In the genomic region with DNA sequence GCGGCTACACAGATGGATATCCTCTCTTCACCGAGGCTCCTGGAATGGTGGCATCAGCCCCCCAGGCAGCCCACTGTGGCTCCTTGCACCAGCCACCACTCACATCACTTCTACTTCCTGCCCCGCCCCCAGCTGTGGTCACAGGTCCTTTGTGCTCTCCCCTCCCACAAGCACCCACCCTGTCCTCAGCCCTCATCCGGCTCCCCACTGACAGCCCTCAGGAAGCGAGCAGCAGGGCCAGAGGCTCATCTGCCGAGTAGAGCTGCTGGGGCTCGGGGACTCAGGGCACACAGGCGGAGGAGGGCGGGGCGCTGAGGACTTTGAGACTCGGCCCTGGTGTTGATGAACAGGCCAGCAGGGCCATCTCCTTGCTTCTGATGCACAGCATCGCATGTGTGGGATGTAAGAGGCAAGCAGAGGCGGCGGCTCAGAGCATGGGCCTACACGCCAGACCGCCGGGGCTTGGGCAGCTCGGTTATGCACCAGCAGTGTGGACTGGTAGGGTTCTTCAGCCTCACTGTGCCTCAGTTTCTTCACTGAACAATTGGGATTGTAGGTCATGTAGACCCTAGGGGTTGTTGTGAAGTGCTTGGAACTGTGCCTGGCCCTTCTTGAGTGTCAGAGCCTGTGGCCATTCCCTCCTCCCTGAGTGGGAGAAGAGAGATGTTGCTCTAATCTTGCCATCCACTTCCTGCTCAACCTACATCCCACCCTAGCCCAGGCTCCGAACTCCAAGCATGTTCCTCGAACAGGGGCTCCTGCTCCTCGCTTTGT, we compare ENCODE assay signal across 11 cellular contexts. TPM values are rescaled to one million over a fixed set of nuclear protein-coding genes. Genes with fewer than 3 reads are reported as not detected.
DNase-seq lines count a peak whose midpoint lies in the region; ATAC-seq and TF ChIP-seq lines count a peak whose summit lies in the region.
"Had no signal": no experiment of that assay in that cellular context is flagged by ENCODE, and none has a peak within 500 bp of the region (broad histone marks: within the 10 kb centered on the region; RNA-seq: fewer than 3 reads in every experiment).

A gene (minus strand): TSS at position 77 of the 774 bp plus-strand sequence. CDS start 1,839 bp downstream, outside the sequence.

- peaks cover 18% of the 10 kb centered on the region for H3K36me3 Mint-ChIP-seq in activated T-helper 2 cell treated with anti-CD3 and anti-CD28 coated beads, Interferon-gamma antibody, Interleukin-2, Interleukin-4, amounts not matched to agents 10 μg/mL and 5 μg/mL and 100 μg/mL, durations not matched to agents 14 hours and 24 hours and 36 hours (ENCODE audit: low read depth)
- H3K36me3 Mint-ChIP-seq in CD14-positive monocyte = no peaks in the 10 kb centered on the region

- H3K9me3 Mint-ChIP-seq in activated T-helper 2 cell treated with anti-CD3 and anti-CD28 coated beads, Interferon-gamma antibody, Interleukin-2, Interleukin-4, amounts not matched to agents 10 μg/mL and 5 μg/mL and 100 μg/mL, durations not matched to agents 14 hours and 24 hours and 36 hours = no peaks in the 10 kb centered on the region
- H3K9me3 Mint-ChIP-seq in CD14-positive monocyte = no peaks in the 10 kb centered on the region
- H3K9me3 Mint-ChIP-seq: activated B cell treated with CpG ODN at 0.5 μM for 24 hours had no signal

- H3K4me1 Mint-ChIP-seq in activated T-helper 2 cell treated with anti-CD3 and anti-CD28 coated beads, Interferon-gamma antibody, Interleukin-2, Interleukin-4, amounts not matched to agents 10 μg/mL and 5 μg/mL and 100 μg/mL, durations not matched to agents 14 hours and 24 hours and 36 hours (ENCODE audit: low read depth) = peaks cover 18% of the 10 kb centered on the region
- no peaks in the 10 kb centered on the region for H3K4me1 Mint-ChIP-seq in CD14-positive monocyte
- H3K4me1 Mint-ChIP-seq: activated B cell treated with CpG ODN at 0.5 μM for 24 hours had no signal

- intact Hi-C loops in activated T-helper 2 cell treated with anti-CD3 and anti-CD28 coated beads, Interferon-gamma antibody, Interleukin-2, Interleukin-4, amounts not matched to agents 10 μg/mL and 5 μg/mL and 100 μg/mL, durations not matched to agents 14 hours and 24 hours and 36 hours (cut with micrococcal nuclease) = loop anchor here (2.0 to 5.0 kb wide), 2 partner anchors 24 to 46 kb away; no protein-coding TSS in a partner anchor
- intact Hi-C loops in CD14-positive monocyte (cut with micrococcal nuclease) = no loop called here

- peak; percentile 27 to 91 (median 59) for DNase-seq in T-helper 2 cell
- DNase-seq in activated T-helper 2 cell treated with anti-CD3 and anti-CD28 coated beads, Interferon-gamma antibody, Interleukin-2, Interleukin-4, amounts not matched to agents 10 μg/mL and 5 μg/mL and 100 μg/mL, durations not matched to agents 14 hours and 24 hours and 36 hours (ENCODE audit: low spot score) = peak; percentile 71
- peak; percentile 55 for DNase-seq in mucosa of gallbladder (ENCODE audit: low spot score)
- DNase-seq in stimulated activated naive CD4-positive, alpha-beta T cell treated with Interleukin-2 at 50 U/mL for 16 hours (lab: John Stamatoyannopoulos, UW) = peak; percentile 68
- no peak for DNase-seq in iPS-NIHi11 (ENCODE audit: low spot score)
- DNase-seq in CD14-positive monocyte (ENCODE audit: low spot score) = no peak
- DNase-seq in NCI-H146 treated with DMSO at 0.1 percent for 48 hours (lab: John Stamatoyannopoulos, UW; ENCODE audit: unreplicated experiment) = no peak
- DNase-seq: activated B cell treated with CpG ODN at 0.5 μM for 24 hours, hippocampal formation, testis had no signal

- H3K4me3 Mint-ChIP-seq in activated T-helper 2 cell treated with anti-CD3 and anti-CD28 coated beads, Interferon-gamma antibody, Interleukin-2, Interleukin-4, amounts not matched to agents 10 μg/mL and 5 μg/mL and 100 μg/mL, durations not matched to agents 14 hours and 24 hours and 36 hours (ENCODE audit: low read depth) = peak within 1 kb of the TSS; percentile 93
- H3K4me3 Mint-ChIP-seq in CD14-positive monocyte = peak within 1 kb of the TSS in 1 of 2 donors; percentile 62
- H3K4me3 Mint-ChIP-seq: activated B cell treated with CpG ODN at 0.5 μM for 24 hours had no signal

- peak within 1 kb of the TSS; percentile 90 for H3K27ac Mint-ChIP-seq in activated T-helper 2 cell treated with anti-CD3 and anti-CD28 coated beads, Interferon-gamma antibody, Interleukin-2, Interleukin-4, amounts not matched to agents 10 μg/mL and 5 μg/mL and 100 μg/mL, durations not matched to agents 14 hours and 24 hours and 36 hours
- peak within 1 kb of the TSS in 1 of 7 donors; percentile 10 for H3K27ac Mint-ChIP-seq in CD14-positive monocyte
- H3K27ac Mint-ChIP-seq: activated B cell treated with CpG ODN at 0.5 μM for 24 hours had no signal

- TF ChIP-seq CTCF in CD14-positive monocyte (IDR thresholded peaks at IDR 0.05) = no peak

- H3K27me3 Mint-ChIP-seq in activated T-helper 2 cell treated with anti-CD3 and anti-CD28 coated beads, Interferon-gamma antibody, Interleukin-2, Interleukin-4, amounts not matched to agents 10 μg/mL and 5 μg/mL and 100 μg/mL, durations not matched to agents 14 hours and 24 hours and 36 hours (ENCODE audit: low read depth) = no peaks in the 10 kb centered on the region
- H3K27me3 Mint-ChIP-seq in CD14-positive monocyte (ENCODE audit: low read depth in 3 of 3) = peaks cover 0 to 2% (median 2%) of the 10 kb centered on the region in 3 donors
- H3K27me3 Mint-ChIP-seq: activated B cell treated with CpG ODN at 0.5 μM for 24 hours had no signal

- no peak for ATAC-seq in GM21381 (IDR thresholded peaks at IDR 0.05; ENCODE audit: unreplicated experiment)

RNA-seq across cellular contexts. Expression of the gene that starts here (rescaled TPM):
- 67.7 and 69.6 TPM in 2 replicates for total RNA-seq in activated T-helper 2 cell treated with anti-CD3 and anti-CD28 coated beads, Interferon-gamma antibody, Interleukin-2, Interleukin-4, amounts not matched to agents 10 μg/mL and 5 μg/mL and 100 μg/mL, durations not matched to agents 14 hours and 24 hours and 36 hours
- 7.3 TPM for total RNA-seq in mucosa of gallbladder
- 1 to 10 TPM; 2.4 to 2.7 TPM for polyA plus RNA-seq in CD14-positive monocyte

Comparison
In these comparisons a context has a peak if more than half of its experiments do, and no peak if none do; other contexts are left out.
1. DNase-seq: peak in T-helper 2 cell (5 of 5), activated T-helper 2 cell treated with anti-CD3 and anti-CD28 coated beads, Interferon-gamma antibody, Interleukin-2, Interleukin-4, amounts not matched to agents 10 μg/mL and 5 μg/mL and 100 μg/mL, durations not matched to agents 14 hours and 24 hours and 36 hours (single experiment), mucosa of gallbladder (single experiment) and stimulated activated naive CD4-positive, alpha-beta T cell treated with Interleukin-2 at 50 U/mL for 16 hours (single experiment); none in iPS-NIHi11 (single experiment), CD14-positive monocyte (single experiment) and NCI-H146 treated with DMSO at 0.1 percent for 48 hours (single experiment).